12 cellular contexts compared by ENCODE assay signal in genomic region chr2:67825476-67825875, GRCh38.
A peak's percentile ranks its signal among the peaks of the same experiment; 100 is the strongest.
DNase-seq lines count a peak whose midpoint lies in the region; ATAC-seq, FAIRE-seq and TF ChIP-seq lines count a peak whose summit lies in the region.
"Had no signal": no experiment of that assay in that cellular context is flagged by ENCODE, and none has a peak within 500 bp of the region (broad histone marks: within the 10 kb centered on the region; RNA-seq: fewer than 3 reads in every experiment).

No MANE protein-coding gene starts in this region.

- DNase-seq in AG10803 (ENCODE audit: low read depth) (peak; percentile 41), Karpas-422 (peak; percentile 99), bronchial epithelial cell (ENCODE audit: low read depth) (peak; percentile 80), lung microvascular endothelial cell (ENCODE audit: low read depth in 2 of 2) (peak; percentile 88 to 95), GM19240 (ENCODE audit: insufficient read length, low spot score) (no peak), MG63 (no peak)
- no peak for DNase-seq in stimulated activated effector memory CD8-positive, alpha-beta T cell treated with anti-CD3 and anti-CD28 coated beads, Interleukin-12 subunit alpha, Interleukin-12 subunit beta, amount 100 ng/mL, for 72 hours (ENCODE audit: low spot score in 2 of 2)
- DNase-seq: activated CD4-positive, alpha-beta memory T cell treated with anti-CD3 and anti-CD28 coated beads for 36 hours; activated naive CD4-positive, alpha-beta T cell treated with Interleukin-2 at 50 U/mL for 16 hours; NCI-H446; stimulated activated naive CD8-positive, alpha-beta T cell treated with anti-CD3 and anti-CD28 coated beads, Interleukin-15, Interleukin-2, amounts not matched to agents 100 U/mL and 50 U/mL, for 24 hours had no signal

- no peak for TF ChIP-seq EP300 in gastroesophageal sphincter (IDR thresholded peaks at IDR 0.05)

- H3K9ac ChIP-seq in Karpas-422 (ENCODE audit: low read length): peak overlapping the region; percentile 59

- no peak overlapping the region for H2AFZ ChIP-seq in Karpas-422 (ENCODE audit: low read length)

- H3K9me3 Mint-ChIP-seq in stimulated activated effector memory CD8-positive, alpha-beta T cell treated with anti-CD3 and anti-CD28 coated beads, Interleukin-12 subunit alpha, Interleukin-12 subunit beta, amount 100 ng/mL, for 72 hours: no peaks in the 10 kb centered on the region
- H3K9me3 Mint-ChIP-seq: activated CD4-positive, alpha-beta memory T cell treated with anti-CD3 and anti-CD28 coated beads for 36 hours had no signal

- H3K4me2 ChIP-seq in Karpas-422 (ENCODE audit: low read depth, low read length, poor library complexity, severe bottlenecking): peak overlapping the region; percentile 61

- H3K9me2 ChIP-seq in Karpas-422 (replicated peaks; ENCODE audit: insufficient read depth, low read length): no peaks in the 10 kb centered on the region

- H3K79me2 ChIP-seq in Karpas-422 (ENCODE audit: low read length): no peaks in the 10 kb centered on the region

- 0 to 7% methylated on average over 2 of the region's 2 CpGs for WGBS in gastroesophageal sphincter (ENCODE audit: low coverage in 1 of 2), 2 donors

- H3K4me1 ChIP-seq in Karpas-422 (ENCODE audit: low read length): peaks cover 84% of the 10 kb centered on the region
- H3K4me1 ChIP-seq in gastroesophageal sphincter: no peaks in the 10 kb centered on the region

- TF ChIP-seq POLR2A in gastroesophageal sphincter (IDR thresholded peaks at IDR 0.05): no peak

- H4K20me1 ChIP-seq in Karpas-422 (ENCODE audit: insufficient read depth, low read depth, low read length): no peaks in the 10 kb centered on the region

- no peak for ATAC-seq in gastroesophageal sphincter
- no peak for ATAC-seq in stimulated activated effector memory CD8-positive, alpha-beta T cell treated with anti-CD3 and anti-CD28 coated beads, Interleukin-12 subunit alpha, Interleukin-12 subunit beta, amount 100 ng/mL, for 72 hours
- ATAC-seq: stimulated activated naive CD8-positive, alpha-beta T cell treated with anti-CD3 and anti-CD28 coated beads, Interleukin-15, Interleukin-2, amounts not matched to agents 100 U/mL and 50 U/mL, for 24 hours had no signal

- TF ChIP-seq CTCF in AG10803 (conservative IDR thresholded peaks at IDR 0.05; ENCODE audit: low read length): no peak
- no peak for TF ChIP-seq CTCF in bronchial epithelial cell (IDR thresholded peaks at IDR 0.05; ENCODE audit: insufficient read depth, low read length, severe bottlenecking)
- no peak for TF ChIP-seq CTCF in gastroesophageal sphincter (IDR thresholded peaks at IDR 0.05)

- no peak overlapping the region for H3K4me3 Mint-ChIP-seq in stimulated activated effector memory CD8-positive, alpha-beta T cell treated with anti-CD3 and anti-CD28 coated beads, Interleukin-12 subunit alpha, Interleukin-12 subunit beta, amount 100 ng/mL, for 72 hours
- H3K4me3 Mint-ChIP-seq: activated CD4-positive, alpha-beta memory T cell treated with anti-CD3 and anti-CD28 coated beads for 36 hours had no signal

- H3K9me3 ChIP-seq in Karpas-422 (ENCODE audit: low read length) (peaks cover under 1% of the 10 kb centered on the region; the same call in 1 of the 2 replicates), gastroesophageal sphincter (no peaks in the 10 kb centered on the region), MG63 (0 out of 2 replicates have a peak, but pooled peaks cover 2% of the 10 kb centered on the region)

- H3K27ac ChIP-seq in Karpas-422 (ENCODE audit: low read length) (peak overlapping the region; percentile 97), gastroesophageal sphincter (no peak overlapping the region)

- H3K4me1 Mint-ChIP-seq in stimulated activated effector memory CD8-positive, alpha-beta T cell treated with anti-CD3 and anti-CD28 coated beads, Interleukin-12 subunit alpha, Interleukin-12 subunit beta, amount 100 ng/mL, for 72 hours: no peaks in the 10 kb centered on the region

- H3K4me3 ChIP-seq in AG10803 (ENCODE audit: low read length) (no peak overlapping the region), Karpas-422 (ENCODE audit: low read length) (peak overlapping the region; percentile 14), bronchial epithelial cell (ENCODE audit: low read depth, low read length) (no peak overlapping the region), gastroesophageal sphincter (no peak overlapping the region), MG63 (no peak overlapping the region)

- H3K27ac Mint-ChIP-seq in stimulated activated effector memory CD8-positive, alpha-beta T cell treated with anti-CD3 and anti-CD28 coated beads, Interleukin-12 subunit alpha, Interleukin-12 subunit beta, amount 100 ng/mL, for 72 hours: no peak overlapping the region
- H3K27ac Mint-ChIP-seq: activated CD4-positive, alpha-beta memory T cell treated with anti-CD3 and anti-CD28 coated beads for 36 hours had no signal

- no peak for FAIRE-seq in bronchial epithelial cell (lab: Jason Lieb, UNC)

- no peaks in the 10 kb centered on the region for H3K36me3 Mint-ChIP-seq in stimulated activated effector memory CD8-positive, alpha-beta T cell treated with anti-CD3 and anti-CD28 coated beads, Interleukin-12 subunit alpha, Interleukin-12 subunit beta, amount 100 ng/mL, for 72 hours
- H3K36me3 Mint-ChIP-seq: activated CD4-positive, alpha-beta memory T cell treated with anti-CD3 and anti-CD28 coated beads for 36 hours had no signal

- no peaks in the 10 kb centered on the region for H3K27me3 ChIP-seq in Karpas-422 (ENCODE audit: low read length)
- no peaks in the 10 kb centered on the region for H3K27me3 ChIP-seq in bronchial epithelial cell (ENCODE audit: control insufficient read depth, insufficient read depth, low read length)
- no peaks in the 10 kb centered on the region for H3K27me3 ChIP-seq in gastroesophageal sphincter
- no peaks in the 10 kb centered on the region for H3K27me3 ChIP-seq in MG63

- H3K36me3 ChIP-seq in Karpas-422 (ENCODE audit: insufficient read depth, low read length) (no peaks in the 10 kb centered on the region), bronchial epithelial cell (ENCODE audit: control insufficient read depth, insufficient read depth, low read length) (no peaks in the 10 kb centered on the region), gastroesophageal sphincter (no peaks in the 10 kb centered on the region), MG63 (no peaks in the 10 kb centered on the region)

Comparison
In these comparisons a context has a peak if more than half of its experiments do, and no peak if none do; other contexts are left out.
1. DNase-seq: peak in AG10803 (single experiment), Karpas-422 (single experiment), bronchial epithelial cell (single experiment) and lung microvascular endothelial cell (2 of 2); none in stimulated activated effector memory CD8-positive, alpha-beta T cell treated with anti-CD3 and anti-CD28 coated beads, Interleukin-12 subunit alpha, Interleukin-12 subunit beta, amount 100 ng/mL, for 72 hours (0 of 2), GM19240 (single experiment) and MG63 (single experiment).